22 cellular contexts compared by ENCODE assay signal in the genomic region with DNA sequence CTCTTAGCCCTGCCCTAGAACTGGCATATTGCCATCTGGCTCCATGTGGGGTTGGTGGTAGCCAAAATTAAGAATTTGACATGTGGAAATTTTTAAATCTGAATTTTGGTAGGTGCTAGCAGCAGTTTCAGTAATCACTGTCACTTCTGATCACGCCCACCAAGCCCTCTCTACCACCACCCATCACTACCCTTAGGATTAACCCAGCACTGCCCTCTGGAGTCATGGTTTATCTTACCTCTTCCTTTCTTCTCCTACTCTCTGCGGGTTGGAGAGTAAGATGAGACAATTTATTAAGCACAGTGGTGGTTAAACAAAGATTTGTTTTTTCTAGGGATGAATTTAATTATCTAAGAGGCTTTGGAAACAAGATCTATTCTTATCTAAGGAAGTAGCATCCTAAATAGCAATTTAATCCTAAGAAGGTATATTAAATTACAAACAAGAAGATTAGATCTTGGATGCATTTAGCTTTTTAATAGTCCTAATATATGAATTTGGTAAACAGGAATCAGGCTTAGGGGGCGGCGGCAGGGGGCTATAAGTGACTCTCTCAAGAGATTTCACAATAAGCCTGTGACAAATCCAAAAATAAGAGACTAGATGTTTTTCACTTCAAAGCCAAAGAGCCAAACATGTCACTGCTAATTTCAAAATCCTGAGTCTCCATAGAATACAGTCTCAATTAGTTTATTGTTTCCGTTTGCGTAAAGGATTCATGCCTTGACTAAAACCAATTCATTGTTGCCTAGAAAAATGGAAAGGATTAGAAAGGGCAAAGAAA.
"Had no signal": no experiment of that assay in that cellular context is flagged by ENCODE, and none has a peak within 500 bp of the region (broad histone marks: within the 10 kb centered on the region; RNA-seq: fewer than 3 reads in every experiment).

No MANE protein-coding gene starts in this region.

- H3K4me1 ChIP-seq: esophagus muscularis mucosa, heart right ventricle, left ventricle myocardium inferior, suprapubic skin, transverse colon, uterus had no signal

- ATAC-seq: activated T-cell treated with anti-CD3 and anti-CD28 coated beads, Interleukin-2, amount 50 U/mL, for 72 hours; heart right ventricle; stimulated activated naive CD8-positive, alpha-beta T cell treated with anti-CD3 and anti-CD28 coated beads, Interleukin-15, amount 100 ng/mL, for 72 hours had no signal

- H3K27ac ChIP-seq: esophagus muscularis mucosa, heart right ventricle, left ventricle myocardium inferior, suprapubic skin, transverse colon, uterus had no signal

- H3K4me3 ChIP-seq: esophagus muscularis mucosa, heart right ventricle, left ventricle myocardium inferior, suprapubic skin, transverse colon, uterus had no signal

- DNase-seq: activated CD4-positive, CD25-positive, alpha-beta regulatory T cell treated with anti-CD3 and anti-CD28 coated beads, Interleukin-2, amount 50 U/mL, for 72 hours; activated effector memory CD4-positive, alpha-beta T cell treated with anti-CD3 and anti-CD28 coated beads, Interleukin-2, amount 50 U/mL, for 16 hours; activated T-cell treated with anti-CD3 and anti-CD28 coated beads, Interleukin-2, amount 50 U/mL, for 72 hours; cerebellar nuclear complex; cortex of kidney; effector CD4-positive, alpha-beta T cell; heart right ventricle; immature natural killer cell; kidney glomerular epithelial cell; left ventricle myocardium inferior; mammary epithelial cell; midbrain; nephron progenitor cell; occipital lobe; posterior cingulate gyrus; retina; stimulated activated naive CD8-positive, alpha-beta T cell treated with anti-CD3 and anti-CD28 coated beads, Interleukin-15, amount 100 ng/mL, for 72 hours; transverse colon; uterus had no signal

- FAIRE-seq: bronchial epithelial cell had no signal

- H3K9me3 ChIP-seq: suprapubic skin had no signal

- H3K36me3 ChIP-seq: esophagus muscularis mucosa, heart right ventricle, left ventricle myocardium inferior, suprapubic skin, transverse colon, uterus had no signal
